Comparison of ENCODE assay signal across 8 cellular contexts in genomic region chr19:12789904-12790619, GRCh38.
A peak's percentile ranks its signal among the peaks of the same experiment; 100 is the strongest.
DNase-seq lines count a peak whose midpoint lies in the region; ATAC-seq and TF ChIP-seq lines count a peak whose summit lies in the region.

No MANE protein-coding gene starts in this region.

- ATAC-seq in GM19023 (IDR thresholded peaks at IDR 0.05; ENCODE audit: unreplicated experiment) (peak; percentile 38), HG03175 (IDR thresholded peaks at IDR 0.05; ENCODE audit: unreplicated experiment) (peak; percentile 42)

- peak overlapping the region; percentile 98 for H3K27ac ChIP-seq in layer of hippocampus (ENCODE audit: low read depth, low read length)

- no peak for TF ChIP-seq CTCF in AG09309 (IDR thresholded peaks at IDR 0.05; ENCODE audit: control insufficient read depth, insufficient read depth, low read depth, low read length, missing control alignments)
- no peak for TF ChIP-seq CTCF in choroid plexus epithelial cell (conservative IDR thresholded peaks at IDR 0.05; ENCODE audit: low read depth, low read length)

- H3K4me3 ChIP-seq in AG09309 (ENCODE audit: control insufficient read depth, low read depth, low read length) (peak overlapping the region; percentile 94), choroid plexus epithelial cell (ENCODE audit: low read depth, low read length) (peak overlapping the region; percentile 100)

- DNase-seq in AG09309 (ENCODE audit: low read depth) (peak; percentile 90), NCI-H510A treated with DMSO at 0.1 percent for 48 hours (lab: John Stamatoyannopoulos, UW) (peak; percentile 93), choroid plexus epithelial cell (ENCODE audit: low read depth) (peak; percentile 99)
- DNase-seq in activated CD4-positive, alpha-beta T cell treated with anti-CD3 and anti-CD28 coated beads for 4 hours: peak; percentile 78 to 88
- DNase-seq in stimulated activated CD4-positive, alpha-beta T cell treated with anti-CD3 and anti-CD28 coated beads, Interleukin-1b, Interleukin-23, amount 100 ng/mL, for 1 hour (ENCODE audit: low read depth in 2 of 2): peak; percentile 62 to 86

- H3K27me3 ChIP-seq in layer of hippocampus (ENCODE audit: control insufficient read depth, insufficient read depth, low read length): no peaks in the 10 kb centered on the region

Comparison
In these comparisons a context has a peak if more than half of its experiments do, and no peak if none do; other contexts are left out.
1. Peak in every context shown above with its lines: DNase-seq, ATAC-seq, H3K4me3 ChIP-seq and H3K27ac ChIP-seq.